In genomic region chr1:181647314-181648035, GRCh38 we compare ENCODE assay signal across 17 cellular contexts.
A peak's percentile ranks its signal among the peaks of the same experiment; 100 is the strongest.
DNase-seq lines count a peak whose midpoint lies in the region; ATAC-seq and FAIRE-seq lines count a peak whose summit lies in the region.
"Had no signal": no experiment of that assay in that cellular context is flagged by ENCODE, and none has a peak within 500 bp of the region (broad histone marks: within the 10 kb centered on the region; RNA-seq: fewer than 3 reads in every experiment).

No MANE protein-coding gene starts in this region.

- WGBS in small intestine, 3 donors: 27 to 57% (median 37%) methylated on average over 11 of the region's 11 CpGs

- no peaks in the 10 kb centered on the region for H3K4me1 Mint-ChIP-seq in stimulated activated naive B cell treated with anti-CD40 and anti-IgM and Interleukin-4, amounts not matched to agents 10 μg/mL and 1 μg/mL and 100 μg/mL, for 72 hours
- H3K4me1 Mint-ChIP-seq: activated naive CD8-positive, alpha-beta T cell treated with anti-CD3 and anti-CD28 coated beads, Interleukin-2, amount 10 ng/mL, durations not matched to agents 7 days and 5 days; naive B cell had no signal

- H3K36me3 ChIP-seq in small intestine (ENCODE audit: control insufficient read depth in 2 of 2, insufficient read depth in 2 of 2, low read length in 2 of 2): no peaks in the 10 kb centered on the region
- H3K36me3 ChIP-seq: BLaER1, heart right ventricle had no signal

- no peak for FAIRE-seq in small intestine (lab: Jason Lieb, UNC)
- FAIRE-seq: endothelial cell of umbilical vein, GM12891 had no signal

- no peaks in the 10 kb centered on the region for H3K36me3 Mint-ChIP-seq in stimulated activated naive B cell treated with anti-CD40 and anti-IgM and Interleukin-4, amounts not matched to agents 10 μg/mL and 1 μg/mL and 100 μg/mL, for 72 hours
- H3K36me3 Mint-ChIP-seq: activated naive CD8-positive, alpha-beta T cell treated with anti-CD3 and anti-CD28 coated beads, Interleukin-2, amount 10 ng/mL, durations not matched to agents 7 days and 5 days; naive B cell had no signal

- H3K4me3 Mint-ChIP-seq in stimulated activated naive B cell treated with anti-CD40 and anti-IgM and Interleukin-4, amounts not matched to agents 10 μg/mL and 1 μg/mL and 100 μg/mL, for 72 hours: no peak overlapping the region
- H3K4me3 Mint-ChIP-seq: activated naive CD8-positive, alpha-beta T cell treated with anti-CD3 and anti-CD28 coated beads, Interleukin-2, amount 10 ng/mL, durations not matched to agents 7 days and 5 days; naive B cell had no signal

- H3K9me3 ChIP-seq in small intestine (ENCODE audit: control insufficient read depth, low read depth): no peaks in the 10 kb centered on the region
- H3K9me3 ChIP-seq: BLaER1, heart right ventricle, testis had no signal

- H3K27ac ChIP-seq in epithelial cell of prostate (peak overlapping the region; percentile 68), small intestine (ENCODE audit: low read depth in 1 of 2, low read length in 1 of 2) (no peak overlapping the region)
- H3K27ac ChIP-seq: BLaER1, heart right ventricle, testis had no signal

- H3K4me3 ChIP-seq in small intestine (ENCODE audit: low read depth in 1 of 2, low read length in 2 of 2): no peak overlapping the region
- H3K4me3 ChIP-seq: BLaER1, heart right ventricle, testis had no signal

- H3K27me3 Mint-ChIP-seq in stimulated activated naive B cell treated with anti-CD40 and anti-IgM and Interleukin-4, amounts not matched to agents 10 μg/mL and 1 μg/mL and 100 μg/mL, for 72 hours: peaks cover 6 to 24% of the 10 kb centered on the region in 2 donors

- no peak overlapping the region for H3K27ac Mint-ChIP-seq in stimulated activated naive B cell treated with anti-CD40 and anti-IgM and Interleukin-4, amounts not matched to agents 10 μg/mL and 1 μg/mL and 100 μg/mL, for 72 hours
- H3K27ac Mint-ChIP-seq: activated naive CD8-positive, alpha-beta T cell treated with anti-CD3 and anti-CD28 coated beads, Interleukin-2, amount 10 ng/mL, durations not matched to agents 7 days and 5 days; naive B cell had no signal

- no peaks in the 10 kb centered on the region for H3K9me3 Mint-ChIP-seq in stimulated activated naive B cell treated with anti-CD40 and anti-IgM and Interleukin-4, amounts not matched to agents 10 μg/mL and 1 μg/mL and 100 μg/mL, for 72 hours
- H3K9me3 Mint-ChIP-seq: activated naive CD8-positive, alpha-beta T cell treated with anti-CD3 and anti-CD28 coated beads, Interleukin-2, amount 10 ng/mL, durations not matched to agents 7 days and 5 days had no signal

- peak; percentile 50 for DNase-seq in HT-29 (ENCODE audit: low spot score)
- peak; percentile 76 for DNase-seq in NCI-H2107 treated with DMSO at 0.1 percent for 48 hours (lab: John Stamatoyannopoulos, UW; ENCODE audit: unreplicated experiment)
- DNase-seq in epithelial cell of prostate (ENCODE audit: low read depth, low spot score): peak; percentile 50
- peak; percentile 81 for DNase-seq in small intestine
- DNase-seq in T-helper 9 cell: no peak
- no peak for DNase-seq in stimulated activated naive B cell treated with anti-CD40 and anti-IgM and Interleukin-4, amounts not matched to agents 10 μg/mL and 1 μg/mL and 100 μg/mL, for 72 hours
- DNase-seq in activated CD4-positive, alpha-beta T cell treated with anti-CD3 and anti-CD28 coated beads for 4 hours: no peak
- DNase-seq: activated CD4-positive, alpha-beta T cell treated with anti-CD3 and anti-CD28 coated beads for 1 hour; activated naive CD8-positive, alpha-beta T cell treated with anti-CD3 and anti-CD28 coated beads, Interleukin-2, amount 10 ng/mL, durations not matched to agents 7 days and 5 days; heart right ventricle; MM.1S; naive B cell; NCI-H2227 treated with DMSO at 0.1 percent for 48 hours; testis had no signal

- ATAC-seq in stimulated activated naive B cell treated with anti-CD40 and anti-IgM and Interleukin-4, amounts not matched to agents 10 μg/mL and 1 μg/mL and 100 μg/mL, for 72 hours (replicated peaks): no peak

- no peaks in the 10 kb centered on the region for H3K27me3 ChIP-seq in small intestine (ENCODE audit: control insufficient read depth in 2 of 2, insufficient read depth in 2 of 2, low read length in 2 of 2)
- H3K27me3 ChIP-seq: BLaER1, testis had no signal

- H3K4me1 ChIP-seq in small intestine (ENCODE audit: control insufficient read depth in 2 of 2, insufficient read depth in 1 of 2, low read depth in 1 of 2, low read length in 1 of 2): peaks cover 0 to 3% of the 10 kb centered on the region in 2 donors
- H3K4me1 ChIP-seq: BLaER1, heart right ventricle, testis had no signal

Comparison
In these comparisons a context has a peak if more than half of its experiments do, and no peak if none do; other contexts are left out.
1. DNase-seq: peak in HT-29 (single experiment), NCI-H2107 treated with DMSO at 0.1 percent for 48 hours (single experiment), epithelial cell of prostate (single experiment) and small intestine (single experiment); none in T-helper 9 cell (single experiment), stimulated activated naive B cell treated with anti-CD40 and anti-IgM and Interleukin-4, amounts not matched to agents 10 μg/mL and 1 μg/mL and 100 μg/mL, for 72 hours (single experiment) and activated CD4-positive, alpha-beta T cell treated with anti-CD3 and anti-CD28 coated beads for 4 hours (0 of 2).